ENCODE assay signal across 30 cellular contexts in the genomic region with DNA sequence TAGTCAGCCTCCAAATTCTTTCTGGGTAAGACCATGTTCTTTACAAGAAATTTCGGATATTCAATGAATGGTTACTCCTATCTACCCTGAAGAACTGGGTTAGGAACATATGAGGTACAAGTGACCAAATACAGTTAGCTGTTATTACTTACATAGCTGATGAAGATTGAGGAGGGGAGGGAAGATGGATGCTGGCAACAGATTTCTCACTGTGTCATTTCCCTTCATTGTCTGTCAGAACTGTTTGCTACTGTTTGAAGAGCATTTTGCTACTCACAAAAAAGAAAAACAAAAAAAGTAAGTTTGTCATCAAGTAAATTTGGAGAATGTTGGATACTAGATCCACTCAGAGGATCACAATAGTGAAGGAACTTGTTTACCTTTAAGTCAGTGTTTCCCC. TPM values are rescaled to one million over a fixed set of nuclear protein-coding genes. Genes with fewer than 3 reads are reported as not detected.
A peak's percentile ranks its signal among the peaks of the same experiment; 100 is the strongest.
DNase-seq lines count a peak whose midpoint lies in the region; ATAC-seq, FAIRE-seq and TF ChIP-seq lines count a peak whose summit lies in the region.
"Had no signal": no experiment of that assay in that cellular context is flagged by ENCODE, and none has a peak within 500 bp of the region (broad histone marks: within the 10 kb centered on the region; RNA-seq: fewer than 3 reads in every experiment).

No MANE protein-coding gene starts in this region.

- peaks cover 1% of the 10 kb centered on the region for H3K4me1 ChIP-seq in mammary epithelial cell (ENCODE audit: insufficient read depth, low read length)
- peaks cover 0 to 15% of the 10 kb centered on the region in 2 experiments; a peak in 2 of 5 replicates for H3K4me1 ChIP-seq in K562 (replicated peaks in 1 of 2; ENCODE audit: control insufficient read depth in 2 of 2, insufficient read depth in 2 of 2, low read length in 2 of 2)
- H3K4me1 ChIP-seq in neuronal stem cell (ENCODE audit: control insufficient read depth in 2 of 2, insufficient read depth in 1 of 2, low read depth in 1 of 2, low read length in 2 of 2) = peaks cover 2 to 11% of the 10 kb centered on the region in 2 donors

- no peak for TF ChIP-seq EP300 in K562 (IDR thresholded peaks at IDR 0.05; ENCODE audit: low read length)

- H2BK120ac ChIP-seq in neuronal stem cell (ENCODE audit: low read depth, low read length) = no peak overlapping the region

- H3K9me3 Mint-ChIP-seq in MCF 10A (ENCODE audit: unreplicated experiment) = no peaks in the 10 kb centered on the region
- H3K9me3 Mint-ChIP-seq: CD8-positive, alpha-beta memory T cell had no signal

- H3K9me1 ChIP-seq in K562 (ENCODE audit: control insufficient read depth, insufficient read depth, low read length) = no peaks in the 10 kb centered on the region

- no peaks in the 10 kb centered on the region for H3K79me1 ChIP-seq in neuronal stem cell (ENCODE audit: low read depth, low read length)

- H3K79me2 ChIP-seq in mammary epithelial cell (ENCODE audit: insufficient read depth, low read length) (no peaks in the 10 kb centered on the region), K562 (ENCODE audit: control insufficient read depth, insufficient read depth, low read length) (no peaks in the 10 kb centered on the region)

- intact Hi-C loops in mammary epithelial cell (cut with micrococcal nuclease) (no loop called here), MCF 10A (cut with micrococcal nuclease) (no loop called here), K562 (cut with micrococcal nuclease) (no loop called here)

- TF ChIP-seq POLR2A in K562 (conservative IDR thresholded peaks at IDR 0.05) = no peak

- no peak overlapping the region for H2BK15ac ChIP-seq in neuronal stem cell (ENCODE audit: low read length)

- H3K9me3 ChIP-seq in mammary epithelial cell (replicated peaks; ENCODE audit: insufficient read depth, low read length) (no peaks in the 10 kb centered on the region), K562 (replicated peaks; ENCODE audit: control insufficient read depth, insufficient read depth, low read depth, low read length) (no peaks in the 10 kb centered on the region), neuronal stem cell (replicated peaks in 1 of 2; ENCODE audit: control insufficient read depth in 2 of 2, insufficient read depth in 1 of 2, low read depth in 1 of 2, low read length in 2 of 2) (no peaks in the 10 kb centered on the region)
- H3K9me3 ChIP-seq: BE2C, SJCRH30 had no signal

- H4K20me1 ChIP-seq in mammary epithelial cell (ENCODE audit: insufficient read depth, low read length) (no peaks in the 10 kb centered on the region), K562 (replicated peaks; ENCODE audit: control insufficient read depth, insufficient read depth, low read length) (no peaks in the 10 kb centered on the region)

- H3K27ac ChIP-seq in mammary epithelial cell (ENCODE audit: insufficient read depth, low read depth, low read length) = no peak overlapping the region
- H3K27ac ChIP-seq in K562 (ENCODE audit: extremely low read depth, low read depth, low read length) = no peak overlapping the region
- H3K27ac ChIP-seq in neuronal stem cell (replicated peaks; ENCODE audit: low read length) = no peak overlapping the region
- H3K27ac ChIP-seq: 22Rv1, SJCRH30 had no signal

- H3K23ac ChIP-seq in neuronal stem cell (ENCODE audit: low read depth, low read length, poor library complexity) = no peak overlapping the region

- WGBS in mammary epithelial cell (ENCODE audit: low coverage, missing lambda C conversion rate) = 86% methylated on average over 1 of the region's 1 CpG
- 4% methylated on average over 1 of the region's 1 CpG for WGBS in K562 (ENCODE audit: insufficient coverage, low coverage, missing lambda C conversion rate)
- no CpG with 5 or more reads among the region's 1 CpG for WGBS in neuronal stem cell (ENCODE audit: extremely low coverage in 2 of 2, insufficient read length in 2 of 2, insufficient replicate concordance in 1 of 2), 2 donors

- no peak for ATAC-seq in K562
- ATAC-seq: GM12878, PC-3, Right ventricle myocardium inferior had no signal

- POLR2A ChIA-PET in MCF 10A (lab: Yijun Ruan, JAX) (interaction anchor here (0.9 to 2.0 kb wide), 2 partner anchors 11 to 52 kb away, joined by 3 to 6 read pairs; no protein-coding TSS in a partner anchor), K562 (lab: Yijun Ruan, JAX) (interaction anchor here (0.7 kb wide), 2 partner anchors 44 to 53 kb away, joined by 3 read pairs; a partner anchor contains a TSS)

- TF ChIP-seq CTCF in mammary epithelial cell (conservative IDR thresholded peaks at IDR 0.05 in 1 of 2, IDR thresholded peaks at IDR 0.05 in 1 of 2; ENCODE audit: extremely low read depth in 1 of 2, insufficient read depth in 1 of 2, low read depth in 1 of 2, low read length in 2 of 2) = no peak
- no peak for TF ChIP-seq CTCF in MCF 10A (IDR thresholded peaks at IDR 0.05; ENCODE audit: unreplicated experiment)
- TF ChIP-seq CTCF in K562 (IDR thresholded peaks at IDR 0.05 in 2 of 3, conservative IDR thresholded peaks at IDR 0.05 in 1 of 3; ENCODE audit: insufficient read depth in 2 of 3, low read depth in 1 of 3, low read length in 3 of 3) = no peak
- TF ChIP-seq CTCF in fibroblast of pulmonary artery (IDR thresholded peaks at IDR 0.05; ENCODE audit: low read length, missing control alignments) = no peak

- no peak overlapping the region for H4K8ac ChIP-seq in neuronal stem cell (ENCODE audit: low read depth, low read length)

- no peak overlapping the region for H3K27ac Mint-ChIP-seq in MCF 10A (ENCODE audit: low read depth, unreplicated experiment)
- H3K27ac Mint-ChIP-seq: CD8-positive, alpha-beta memory T cell had no signal

- no peak overlapping the region for H2BK12ac ChIP-seq in neuronal stem cell (ENCODE audit: low read length)

- H3K27me3 ChIP-seq in mammary epithelial cell (ENCODE audit: insufficient read depth, low read length) = no peaks in the 10 kb centered on the region
- no peaks in the 10 kb centered on the region for H3K27me3 ChIP-seq in K562 (ENCODE audit: control insufficient read depth in 2 of 2, insufficient read depth in 2 of 2, low read length in 2 of 2)
- no peaks in the 10 kb centered on the region for H3K27me3 ChIP-seq in neuronal stem cell (ENCODE audit: control insufficient read depth in 3 of 3, insufficient read depth in 3 of 3, low read depth in 1 of 3, low read length in 3 of 3)
- H3K27me3 ChIP-seq: BE2C, SJCRH30 had no signal

- H3K36me3 Mint-ChIP-seq in MCF 10A (ENCODE audit: insufficient read depth, unreplicated experiment) = no peaks in the 10 kb centered on the region
- H3K36me3 Mint-ChIP-seq: CD14-positive monocyte; CD8-positive, alpha-beta memory T cell had no signal

- dilution Hi-C loops in mammary epithelial cell (cut with HindIII; ENCODE audit: low sequenced_read_pairs) = no loop called here

- CTCF ChIA-PET in mammary epithelial cell (lab: Charles Lee; ENCODE audit: low non-redundant PET) (no interaction called here), MCF 10A (lab: Yijun Ruan, JAX) (no interaction called here), K562 (lab: Yijun Ruan, JAX; ENCODE audit: low intra/inter-chr PET ratio) (no interaction called here)

- no peak for DNase-seq in mammary epithelial cell
- DNase-seq in MCF 10A (ENCODE audit: unreplicated experiment) = no peak
- DNase-seq in K562 (ENCODE audit: extremely low read depth in 1 of 4, low spot score in 3 of 4) = no peak
- DNase-seq in fibroblast of pulmonary artery (ENCODE audit: low read depth) = peak; percentile 43
- no peak for DNase-seq in neuronal stem cell (ENCODE audit: low spot score)
- no peak for DNase-seq in RCC 7860 (ENCODE audit: low spot score)
- no peak for DNase-seq in NCI-H2227 treated with DMSO at 0.1 percent for 48 hours (lab: John Stamatoyannopoulos, UW)
- DNase-seq in HUDEP-2 (lab: John Stamatoyannopoulos, UW; ENCODE audit: unreplicated experiment in 76 of 76) = no peak
- DNase-seq: BE2C; CD8-positive, alpha-beta memory T cell; DMS 273 treated with DMSO at 0.1 percent for 48 hours; DMS79; EL; GDM1; Karpas-422; MV-4-11; NCI-H1105; NCI-H1436 treated with DMSO at 0.1 percent for 48 hours; NCI-H187 treated with DMSO at 0.1 percent for 48 hours; NCI-H2171 treated with DMSO at 0.1 percent for 48 hours; NCI-H524; NCI-H774; NK-92 treated with Interleukin-12 subunit alpha and Interleukin-12 subunit beta, amount 100 ng/mL, for 24 hours; PC-3 had no signal

- H4K91ac ChIP-seq in neuronal stem cell (ENCODE audit: low read depth, low read length, poor library complexity) = no peak overlapping the region

- in situ Hi-C loops in mammary epithelial cell (cut with MboI; ENCODE audit: low sequenced_read_pairs in 2 of 2) (no loop called here), K562 (cut with MboI) (no loop called here)

- H3K4me3 ChIP-seq in mammary epithelial cell (replicated peaks in 1 of 3; ENCODE audit: insufficient read depth in 1 of 3, low read depth in 2 of 3, low read length in 3 of 3) = no peak overlapping the region
- H3K4me3 ChIP-seq in K562 = no peak overlapping the region
- H3K4me3 ChIP-seq in fibroblast of pulmonary artery (replicated peaks; ENCODE audit: low read depth, low read length) = no peak overlapping the region
- no peak overlapping the region for H3K4me3 ChIP-seq in neuronal stem cell (ENCODE audit: low read length in 2 of 2)
- H3K4me3 ChIP-seq: GM12878, SJCRH30 had no signal

- H3K36me3 ChIP-seq in mammary epithelial cell (ENCODE audit: insufficient read depth, low read length) (no peaks in the 10 kb centered on the region), K562 (ENCODE audit: control insufficient read depth, insufficient read depth, low read length) (no peaks in the 10 kb centered on the region), neuronal stem cell (replicated peaks in 1 of 2; ENCODE audit: control insufficient read depth in 2 of 2, insufficient read depth in 2 of 2, low read length in 2 of 2) (no peaks in the 10 kb centered on the region)
- H3K36me3 ChIP-seq: BE2C, SJCRH30 had no signal

- no peak overlapping the region for H2AK5ac ChIP-seq in neuronal stem cell (ENCODE audit: low read depth, low read length)

- no peak overlapping the region for H3K18ac ChIP-seq in neuronal stem cell (ENCODE audit: low read length)

- no peaks in the 10 kb centered on the region for H3K4me1 Mint-ChIP-seq in MCF 10A (ENCODE audit: insufficient read depth, unreplicated experiment)
- H3K4me1 Mint-ChIP-seq: CD8-positive, alpha-beta memory T cell had no signal

- no peak for TF ChIP-seq RAD21 in K562 (CRISPR knock-in tag; conservative IDR thresholded peaks at IDR 0.05 in 1 of 2, IDR thresholded peaks at IDR 0.05 in 1 of 2)

- no peak for FAIRE-seq in K562 (lab: Jason Lieb, UNC)
- no peak for FAIRE-seq in RCC 7860 (lab: Jason Lieb, UNC)
- FAIRE-seq: GM12878, H54 had no signal

- no TSS peak for BruUV-seq in mammary epithelial cell (replicated peaks; lab: Mats Ljungman, UMichigan)
- BruUV-seq in MCF 10A (replicated peaks; lab: Mats Ljungman, UMichigan) = no TSS peak
- BruUV-seq in K562 (replicated peaks; lab: Mats Ljungman, UMichigan) = no TSS peak

- H3K4ac ChIP-seq in neuronal stem cell (ENCODE audit: low read length) = no peak overlapping the region

- H2AFZ ChIP-seq in mammary epithelial cell (ENCODE audit: low read depth, low read length) (peak overlapping the region; percentile 5), K562 (ENCODE audit: low read depth, low read length) (peak overlapping the region; percentile 28; the same call in 1 of the 2 replicates), neuronal stem cell (ENCODE audit: low read length) (peak overlapping the region; percentile 15)

- H3K14ac ChIP-seq in neuronal stem cell (ENCODE audit: low read length) = no peak overlapping the region

- H3K4me2 ChIP-seq in mammary epithelial cell (ENCODE audit: insufficient read depth, low read depth, low read length) = no peak overlapping the region
- no peak overlapping the region for H3K4me2 ChIP-seq in K562 (ENCODE audit: insufficient read depth, low read length)
- no peak overlapping the region for H3K4me2 ChIP-seq in neuronal stem cell (ENCODE audit: insufficient read depth, low read length, poor library complexity, severe bottlenecking)

- H3K9ac ChIP-seq in mammary epithelial cell (ENCODE audit: insufficient read depth, low read length) (no peak overlapping the region), K562 (ENCODE audit: insufficient read depth in 1 of 2, low read depth in 2 of 2, low read length in 2 of 2) (no peak overlapping the region), neuronal stem cell (ENCODE audit: low read depth, low read length, poor library complexity) (no peak overlapping the region)

- no peak overlapping the region for H2BK5ac ChIP-seq in neuronal stem cell (ENCODE audit: low read length)

- no peaks in the 10 kb centered on the region for H3K27me3 Mint-ChIP-seq in MCF 10A (ENCODE audit: insufficient read depth, unreplicated experiment)

- no peak overlapping the region for H3K4me3 Mint-ChIP-seq in MCF 10A (ENCODE audit: unreplicated experiment)
- H3K4me3 Mint-ChIP-seq: CD14-positive monocyte; CD8-positive, alpha-beta memory T cell had no signal

RNA-seq across cellular contexts. Expression of a gene that starts 53.7 kb away (rescaled TPM):
- total RNA-seq in mammary epithelial cell = 100 to 1,000 TPM in 1 of 2 donors, 10 to 100 TPM in 1; 42.4 to 392 TPM
- 41.6 TPM for polyA plus RNA-seq in mammary epithelial cell
- polyA minus RNA-seq in mammary epithelial cell = 117 TPM
- total RNA-seq in MCF 10A (2022) = 10.7 and 12.9 TPM in 2 replicates
- 0.92 and 4.1 TPM in 2 replicates for total RNA-seq in K562 (2011; cell fraction: chromatin; rRNA removed; ENCODE audit: low replicate concordance)
- 0.66 and 3.7 TPM in 2 replicates for total RNA-seq in K562 (2011; cell fraction: nucleolus; rRNA removed)
- 0.51 and 0.84 TPM in 2 replicates for total RNA-seq in K562 (2011; cell fraction: nucleoplasm; rRNA removed)
- 0.86 and 4.1 TPM in 2 replicates for total RNA-seq in K562 (2014; rRNA removed)
- total RNA-seq in K562 (2014; rRNA removed; fragmentation: Illumina TruSeq; extraction: Trizol) = 1.1 and 1.2 TPM in 2 replicates
- total RNA-seq in K562 (2015; rRNA removed; fragmentation: Illumina TruSeq; extraction: Trizol) = 1.3 and 1.5 TPM in 2 replicates
- 2.5 and 2.6 TPM in 2 replicates for total RNA-seq in K562 (2021)
- polyA plus RNA-seq in K562 (2011; rRNA removed) = 1.9 and 3.2 TPM in 2 replicates
- polyA plus RNA-seq in K562 (2011; cell fraction: cytosol; rRNA removed) = 1.5 and 4.8 TPM in 2 replicates
- 4.3 and 10.7 TPM in 2 replicates for polyA plus RNA-seq in K562 (2011; cell fraction: nucleus; rRNA removed)
- 2.0 TPM in 2 replicates for polyA plus RNA-seq in K562 (2012)
- 0.97 and 1.1 TPM in 2 replicates for polyA plus RNA-seq in K562 (2014; fragmentation: Illumina TruSeq; extraction: Trizol)
- under 1 TPM; 0.17 to 0.37 TPM for polyA plus RNA-seq in K562 (2014; fragmentation: Nextera tagmentation; extraction: Ambion mirVana)
- 0.67 and 0.91 TPM in 2 replicates for polyA plus RNA-seq in K562 (2014; rRNA removed)
- polyA minus RNA-seq in K562 (2011; rRNA and poly(A)+ RNA removed) = 5.4 and 9.5 TPM in 2 replicates
- 2.4 and 4.6 TPM in 2 replicates for polyA minus RNA-seq in K562 (2011; cell fraction: cytosol; rRNA and poly(A)+ RNA removed)
- 7.8 and 13.5 TPM in 2 replicates for polyA minus RNA-seq in K562 (2011; cell fraction: nucleus; rRNA and poly(A)+ RNA removed)
- polyA plus RNA-seq in neuronal stem cell (2013, experiment 1 of 2) = 26.2 TPM
- polyA plus RNA-seq in neuronal stem cell (2013, experiment 2 of 2) = 27.7 TPM
